ENCODE assay signal across 8 cellular contexts in the genomic region with DNA sequence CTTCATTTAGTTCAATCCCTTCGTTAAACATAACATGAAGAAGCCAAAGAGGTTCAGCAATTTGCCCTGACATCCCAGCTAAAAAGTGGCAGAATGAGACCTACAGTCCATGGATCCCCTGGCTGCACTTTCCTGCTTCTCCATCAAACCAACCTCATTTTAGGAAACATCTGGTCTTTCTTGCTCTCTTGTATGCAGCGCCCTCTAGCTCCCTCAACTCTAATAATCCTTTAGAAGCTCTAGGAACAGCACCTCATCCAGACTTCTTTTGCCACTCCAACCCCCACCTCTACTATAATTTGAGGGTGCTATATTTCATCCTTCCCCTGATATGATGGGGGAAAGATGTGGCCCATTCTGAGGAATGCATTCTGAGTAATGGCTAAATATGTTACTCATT. TPM values are rescaled to one million over a fixed set of nuclear protein-coding genes. Genes with fewer than 3 reads are reported as not detected.
DNase-seq lines count a peak whose midpoint lies in the region; ATAC-seq and TF ChIP-seq lines count a peak whose summit lies in the region.

No MANE protein-coding gene starts in this region.

- peaks cover 6% of the 10 kb centered on the region for H3K4me1 Mint-ChIP-seq in brain

- ATAC-seq in GM18498 (IDR thresholded peaks at IDR 0.05; ENCODE audit: unreplicated experiment) (peak; percentile 52), left lobe of liver (peak; percentile 86), HG02623 (IDR thresholded peaks at IDR 0.05; ENCODE audit: unreplicated experiment) (no peak)

- TF ChIP-seq CTCF in brain (conservative IDR thresholded peaks at IDR 0.05): peak; percentile 34 to 52

- no peaks in the 10 kb centered on the region for H3K27me3 Mint-ChIP-seq in brain

- DNase-seq in COLO829 (ENCODE audit: low spot score) (peak; percentile 58), NCI-H2227 (lab: John Stamatoyannopoulos, UW; ENCODE audit: unreplicated experiment) (peak; percentile 5), left lobe of liver (ENCODE audit: low spot score) (no peak), activated gamma-delta T cell (lab: John Stamatoyannopoulos, UW) (no peak), DMS79 (lab: John Stamatoyannopoulos, UW) (no peak)

- H3K27ac Mint-ChIP-seq in brain: peak overlapping the region in 3 of 5 experiments; percentile 12 to 78 (median 18)

- no peak overlapping the region for H3K4me3 Mint-ChIP-seq in brain

- no peaks in the 10 kb centered on the region for H3K9me3 Mint-ChIP-seq in brain

- no peaks in the 10 kb centered on the region for H3K36me3 Mint-ChIP-seq in brain

RNA-seq across cellular contexts. Expression of gene CNTF, which starts 7.4 kb away (rescaled TPM):
- 1.1 TPM for polyA plus RNA-seq in brain (ENCODE audit: insufficient read depth, low read depth, low replicate concordance)
- total RNA-seq in left lobe of liver: 0.50 TPM

RNA-seq across cellular contexts. Expression of gene ZFP91, which starts 51.0 kb away (rescaled TPM):
- 50.4 TPM for polyA plus RNA-seq in brain (ENCODE audit: insufficient read depth, low read depth, low replicate concordance)
- 19.3 TPM for total RNA-seq in left lobe of liver

RNA-seq across cellular contexts. Expression of gene LPXN, which starts 54.2 kb away (rescaled TPM):
- 3.7 TPM for polyA plus RNA-seq in brain (ENCODE audit: insufficient read depth, low read depth, low replicate concordance)
- total RNA-seq in left lobe of liver: 3.4 TPM

Comparison
In these comparisons a context has a peak if more than half of its experiments do, and no peak if none do; other contexts are left out.
1. DNase-seq: peak in COLO829 (single experiment) and NCI-H2227 (single experiment); none in left lobe of liver (single experiment), activated gamma-delta T cell (single experiment) and DMS79 (single experiment).